Comparison of ENCODE assay signal across 31 cellular contexts in the genomic region with DNA sequence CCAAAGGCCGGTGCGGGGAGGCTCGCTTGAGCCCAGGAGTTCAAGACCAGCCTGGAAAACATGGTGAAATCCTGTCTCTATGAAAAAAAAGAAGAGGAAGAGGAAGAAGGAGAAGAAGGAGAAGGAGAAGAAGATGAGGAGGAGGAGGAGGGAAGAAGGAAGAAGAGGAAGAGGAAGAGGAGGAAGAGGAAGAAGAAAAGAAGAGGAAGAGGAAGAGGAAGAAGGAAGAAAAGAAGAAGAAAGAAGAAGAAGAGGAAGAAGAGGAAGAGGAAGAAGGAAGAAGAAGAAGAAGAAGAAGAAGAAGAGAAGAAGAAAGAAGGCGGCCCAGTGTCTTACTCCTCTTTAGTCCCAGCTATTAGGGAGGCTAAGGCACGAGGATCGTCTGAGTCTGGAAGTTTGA. TPM values are rescaled to one million over a fixed set of nuclear protein-coding genes. Genes with fewer than 3 reads are reported as not detected.
DNase-seq lines count a peak whose midpoint lies in the region; ATAC-seq, FAIRE-seq and TF ChIP-seq lines count a peak whose summit lies in the region.
"Had no signal": no experiment of that assay in that cellular context is flagged by ENCODE, and none has a peak within 500 bp of the region (broad histone marks: within the 10 kb centered on the region; RNA-seq: fewer than 3 reads in every experiment).

No MANE protein-coding gene starts in this region.

- CTCF ChIA-PET in H1 (lab: Charles Lee; ENCODE audit: partially characterized antibody), result interaction anchor here (1.8 kb wide), 1 partner anchor 21 kb away, joined by 3 read pairs; no protein-coding TSS in a partner anchor

- 80% methylated on average over 6 of the region's 6 CpGs; no CpG with 5 or more reads in 1 of the 2 experiments for WGBS in H1 (ENCODE audit: extremely low coverage in 1 of 2, insufficient coverage in 1 of 2, insufficient read length in 1 of 2, insufficient replicate concordance in 2 of 2, low coverage in 1 of 2, low lambda C conversion rate in 2 of 2, missing lambda C conversion rate in 1 of 2), 2 experiments
- no CpG with 5 or more reads among the region's 6 CpGs for WGBS in mesendoderm (ENCODE audit: extremely low coverage, insufficient coverage, low lambda C conversion rate)

- H3K27me3 ChIP-seq in left ventricle myocardium inferior (ENCODE audit: low read depth), result peaks cover 46% of the 10 kb centered on the region
- H3K27me3 ChIP-seq in H1 (replicated peaks in 1 of 4; ENCODE audit: control insufficient read depth in 3 of 4, extremely low read depth in 1 of 4, insufficient read depth in 3 of 4, low read length in 3 of 4), result peaks cover 0 to 32% (median 21%) of the 10 kb centered on the region in 4 experiments; a peak in 6 of 7 replicates
- no peaks in the 10 kb centered on the region for H3K27me3 ChIP-seq in mesendoderm (ENCODE audit: insufficient read depth, low read length, poor library complexity)
- H3K27me3 ChIP-seq: body of pancreas, ovary had no signal

- H3K4me1 ChIP-seq in left ventricle myocardium inferior (peaks cover 13% of the 10 kb centered on the region), H1 (replicated peaks in 1 of 4; ENCODE audit: control insufficient read depth in 3 of 4, insufficient read depth in 4 of 4, low read length in 3 of 4) (peaks cover 0 to 5% (median 0%) of the 10 kb centered on the region in 4 experiments; a peak in 2 of 7 replicates), mesendoderm (ENCODE audit: control insufficient read depth, low read depth, low read length) (peaks cover 4% of the 10 kb centered on the region)

- H3K23me2 ChIP-seq in H1 (ENCODE audit: low read depth, low read length), result peaks cover 3% of the 10 kb centered on the region

- no peak overlapping the region for H3K27ac Mint-ChIP-seq in stimulated activated effector memory CD8-positive, alpha-beta T cell treated with anti-CD3 and anti-CD28 coated beads, Interleukin-12 subunit alpha, Interleukin-12 subunit beta, amount 100 ng/mL, for 72 hours
- H3K27ac Mint-ChIP-seq: activated CD8-positive, alpha-beta memory T cell treated with anti-CD3 and anti-CD28 coated beads, Interleukin-2, amount 10 ng/mL, durations not matched to agents 7 days and 5 days; activated T-cell treated with anti-CD3 and anti-CD28 coated beads, Interleukin-2, amount 50 U/mL, for 72 hours; CD4-positive, alpha-beta T cell; mesothelial cell of epicardium; stimulated activated naive CD8-positive, alpha-beta T cell treated with anti-CD3 and anti-CD28 coated beads, Interleukin-15, Interleukin-2, amounts not matched to agents 100 ng/mL and 50 ng/mL, for 24 hours; T-helper 1 cell treated with Interleukin-12 subunit alpha and Interleukin-12 subunit beta and Interleukin-4 antibody, amounts not matched to agents 30 μg/mL and 1 μg/mL, for 36 hours had no signal

- H3K9ac ChIP-seq in H1 (replicated peaks in 1 of 4; ENCODE audit: extremely low read depth in 1 of 4, low read depth in 3 of 4, low read length in 3 of 4) (no peak overlapping the region), mesendoderm (ENCODE audit: low read length) (no peak overlapping the region)

- H4K8ac ChIP-seq in H1 (ENCODE audit: extremely low read depth, insufficient read depth, low read length), result no peak overlapping the region
- no peak overlapping the region for H4K8ac ChIP-seq in mesendoderm (ENCODE audit: low read depth, low read length)

- H3K14ac ChIP-seq in H1 (ENCODE audit: insufficient read length), result no peak overlapping the region

- POLR2A ChIA-PET in H1 (lab: Charles Lee; ENCODE audit: partially characterized antibody), result no interaction called here

- H3K36me3 ChIP-seq in left ventricle myocardium inferior (no peaks in the 10 kb centered on the region), H1 (ENCODE audit: control insufficient read depth in 2 of 4, insufficient read depth in 4 of 4, low read length in 3 of 4) (no peaks in the 10 kb centered on the region), mesendoderm (ENCODE audit: control insufficient read depth, insufficient read depth, low read length) (no peaks in the 10 kb centered on the region)
- H3K36me3 ChIP-seq: left lung, ovary, tibial nerve had no signal

- peaks cover 5% of the 10 kb centered on the region for H3K9me3 Mint-ChIP-seq in stimulated activated effector memory CD8-positive, alpha-beta T cell treated with anti-CD3 and anti-CD28 coated beads, Interleukin-12 subunit alpha, Interleukin-12 subunit beta, amount 100 ng/mL, for 72 hours
- H3K9me3 Mint-ChIP-seq: CD4-positive, alpha-beta T cell; stimulated activated naive CD8-positive, alpha-beta T cell treated with anti-CD3 and anti-CD28 coated beads, Interleukin-15, Interleukin-2, amounts not matched to agents 100 ng/mL and 50 ng/mL, for 24 hours had no signal

- intact Hi-C loops in left ventricle myocardium inferior (cut with micrococcal nuclease), result no loop called here
- intact Hi-C loops in left ventricle myocardium superior (cut with micrococcal nuclease), result no loop called here

- H3K18ac ChIP-seq in H1 (ENCODE audit: extremely low read depth, low read length), result no peak overlapping the region
- no peak overlapping the region for H3K18ac ChIP-seq in mesendoderm (ENCODE audit: low read length)

- H3K4me3 Mint-ChIP-seq in stimulated activated effector memory CD8-positive, alpha-beta T cell treated with anti-CD3 and anti-CD28 coated beads, Interleukin-12 subunit alpha, Interleukin-12 subunit beta, amount 100 ng/mL, for 72 hours, result peak overlapping the region; percentile 37
- H3K4me3 Mint-ChIP-seq: activated CD8-positive, alpha-beta memory T cell treated with anti-CD3 and anti-CD28 coated beads, Interleukin-2, amount 10 ng/mL, durations not matched to agents 7 days and 5 days; CD4-positive, alpha-beta T cell; stimulated activated naive CD8-positive, alpha-beta T cell treated with anti-CD3 and anti-CD28 coated beads, Interleukin-15, Interleukin-2, amounts not matched to agents 100 ng/mL and 50 ng/mL, for 24 hours had no signal

- H3K79me2 ChIP-seq in H1 (ENCODE audit: control insufficient read depth in 1 of 2, insufficient read depth in 2 of 2, low read length in 2 of 2) (no peaks in the 10 kb centered on the region), mesendoderm (ENCODE audit: control insufficient read depth, insufficient read depth, low read length) (no peaks in the 10 kb centered on the region)

- no peak overlapping the region for H4K5ac ChIP-seq in H1 (ENCODE audit: insufficient read length, low read depth, low read length)
- H4K5ac ChIP-seq in mesendoderm (ENCODE audit: low read length), result no peak overlapping the region

- H3K56ac ChIP-seq in H1 (replicated peaks; ENCODE audit: insufficient read length, low read depth, low read length) (no peak overlapping the region), mesendoderm (ENCODE audit: low read length) (no peak overlapping the region)

- H3K36me3 Mint-ChIP-seq in stimulated activated effector memory CD8-positive, alpha-beta T cell treated with anti-CD3 and anti-CD28 coated beads, Interleukin-12 subunit alpha, Interleukin-12 subunit beta, amount 100 ng/mL, for 72 hours, result peaks cover 6% of the 10 kb centered on the region
- H3K36me3 Mint-ChIP-seq: activated CD8-positive, alpha-beta memory T cell treated with anti-CD3 and anti-CD28 coated beads, Interleukin-2, amount 10 ng/mL, durations not matched to agents 7 days and 5 days had no signal

- no peaks in the 10 kb centered on the region for H3K79me1 ChIP-seq in H1 (ENCODE audit: low read depth, low read length)
- no peaks in the 10 kb centered on the region for H3K79me1 ChIP-seq in mesendoderm (ENCODE audit: low read length)

- FAIRE-seq in H1 (lab: Jason Lieb, UNC), result no peak
- FAIRE-seq: A549, GM18507, HTR-8/SVneo had no signal

- ATAC-seq in left ventricle myocardium superior, result no peak
- no peak for ATAC-seq in stimulated activated effector memory CD8-positive, alpha-beta T cell treated with anti-CD3 and anti-CD28 coated beads, Interleukin-12 subunit alpha, Interleukin-12 subunit beta, amount 100 ng/mL, for 72 hours
- ATAC-seq: A549 had no signal

- no peak overlapping the region for H2BK12ac ChIP-seq in H1 (ENCODE audit: low read depth, low read length)

- TF ChIP-seq RAD21 in H1 (IDR thresholded peaks at IDR 0.05 in 1 of 2, conservative IDR thresholded peaks at IDR 0.05 in 1 of 2; ENCODE audit: low read depth in 2 of 2, low read length in 2 of 2), result no peak

- no peak for TF ChIP-seq EP300 in H1 (IDR thresholded peaks at IDR 0.05; ENCODE audit: borderline replicate concordance in 1 of 2, low read depth in 2 of 2, low read length in 2 of 2)

- TF ChIP-seq CTCF in left ventricle myocardium inferior (IDR thresholded peaks at IDR 0.05; ENCODE audit: borderline replicate concordance) (no peak), H1 (IDR thresholded peaks at IDR 0.05; ENCODE audit: control extremely low read depth in 1 of 3, insufficient read depth in 1 of 3, low read depth in 1 of 3, low read length in 3 of 3) (no peak)

- H2BK15ac ChIP-seq in H1 (ENCODE audit: low read length), result no peak overlapping the region
- H2BK15ac ChIP-seq in mesendoderm (replicated peaks; ENCODE audit: low read depth), result peak overlapping the region; percentile 10

- H2AK5ac ChIP-seq in H1 (ENCODE audit: low read depth, low read length), result no peak overlapping the region
- H2AK5ac ChIP-seq in mesendoderm (ENCODE audit: low read length), result no peak overlapping the region

- no peak overlapping the region for H2BK5ac ChIP-seq in H1 (ENCODE audit: low read depth, low read length)
- H2BK5ac ChIP-seq in mesendoderm (ENCODE audit: low read length), result no peak overlapping the region

- H4K20me1 ChIP-seq in H1 (replicated peaks in 1 of 2; ENCODE audit: control insufficient read depth in 1 of 2, insufficient read depth in 2 of 2, low read length in 2 of 2), result no peaks in the 10 kb centered on the region

- H3K4me2 ChIP-seq in H1 (ENCODE audit: insufficient read depth in 1 of 2, low read depth in 2 of 2, low read length in 2 of 2) (peak overlapping the region; percentile 63 to 71), mesendoderm (ENCODE audit: low read length) (no peak overlapping the region)
- H3K4me2 ChIP-seq: A549 had no signal

- no peak for TF ChIP-seq POLR2A in H1 (IDR thresholded peaks at IDR 0.05; ENCODE audit: control extremely low read depth in 1 of 2, low read depth in 2 of 2, low read length in 2 of 2)

- no peak overlapping the region for H3K4ac ChIP-seq in H1 (replicated peaks; ENCODE audit: insufficient read length, low read depth, low read length)
- no peak overlapping the region for H3K4ac ChIP-seq in mesendoderm (ENCODE audit: low read depth, low read length)

- H3K4me3 ChIP-seq in left ventricle myocardium inferior (peak overlapping the region; percentile 65), H1 (ENCODE audit: extremely low read depth in 1 of 4, insufficient read depth in 2 of 4, low read depth in 3 of 4, low read length in 4 of 4) (peak overlapping the region in 1 of 4 experiments; percentile 61; a peak in 1 of 8 replicates), mesendoderm (ENCODE audit: low read length) (no peak overlapping the region)
- H3K4me3 ChIP-seq: A549 had no signal

- DNase-seq in left ventricle myocardium inferior (no peak), left ventricle myocardium superior (no peak), H1 (ENCODE audit: low read depth in 1 of 2, low spot score in 2 of 2) (no peak), mesendoderm (no peak), NCI-H2196 (lab: John Stamatoyannopoulos, UW; ENCODE audit: unreplicated experiment) (no peak), SIG-M5 treated with dmso at 0.1 percent for 504 hours (lab: John Stamatoyannopoulos, UW; ENCODE audit: unreplicated experiment) (no peak)
- DNase-seq in stimulated activated effector memory CD8-positive, alpha-beta T cell treated with anti-CD3 and anti-CD28 coated beads, Interleukin-12 subunit alpha, Interleukin-12 subunit beta, amount 100 ng/mL, for 72 hours (ENCODE audit: low spot score in 2 of 2), result no peak
- DNase-seq in stimulated activated naive CD4-positive, alpha-beta T cell treated with Interleukin-2 at 50 U/mL for 16 hours (lab: John Stamatoyannopoulos, UW), result no peak
- DNase-seq: activated CD4-positive, CD25-positive, alpha-beta regulatory T cell; activated CD8-positive, alpha-beta memory T cell treated with anti-CD3 and anti-CD28 coated beads, Interleukin-2, amount 10 ng/mL, durations not matched to agents 7 days and 5 days; cerebellar nuclear complex; DMS 273 treated with DMSO at 0.1 percent for 48 hours; islet precursor cell; KG1; NCI-H1694 treated with DMSO at 0.1 percent for 48 hours; NCI-H510A treated with DMSO at 0.1 percent for 48 hours; NK-92 treated with Interleukin-12 subunit alpha and Interleukin-12 subunit beta, amount 100 ng/mL, for 24 hours had no signal

- H3K9me3 ChIP-seq in left ventricle myocardium inferior (replicated peaks), result peaks cover 21% of the 10 kb centered on the region
- no peaks in the 10 kb centered on the region for H3K9me3 ChIP-seq in H1 (ENCODE audit: insufficient read depth in 2 of 2, low read depth in 1 of 2, low read length in 1 of 2)
- H3K9me3 ChIP-seq: body of pancreas had no signal

- no peak overlapping the region for H3K23ac ChIP-seq in H1 (ENCODE audit: insufficient read length)
- no peak overlapping the region for H3K23ac ChIP-seq in mesendoderm (ENCODE audit: low read length)

- H3K4me1 Mint-ChIP-seq in stimulated activated effector memory CD8-positive, alpha-beta T cell treated with anti-CD3 and anti-CD28 coated beads, Interleukin-12 subunit alpha, Interleukin-12 subunit beta, amount 100 ng/mL, for 72 hours, result peaks cover 8% of the 10 kb centered on the region

- no peak overlapping the region for H4K91ac ChIP-seq in H1 (replicated peaks; ENCODE audit: insufficient read length, low read length)

- H2BK120ac ChIP-seq in H1 (replicated peaks; ENCODE audit: low read depth, low read length) (no peak overlapping the region), mesendoderm (ENCODE audit: low read depth, low read length) (no peak overlapping the region)

- H3K27ac ChIP-seq in left ventricle myocardium inferior (replicated peaks) (no peak overlapping the region), H1 (ENCODE audit: low read depth, low read length) (no peak overlapping the region), mesendoderm (ENCODE audit: low read depth, low read length) (no peak overlapping the region)
- H3K27ac ChIP-seq: A549, dorsolateral prefrontal cortex, left lung, ovary, SK-N-MC, tibial nerve had no signal

- no peak overlapping the region for H2AFZ ChIP-seq in H1 (ENCODE audit: low read length)

- H2BK20ac ChIP-seq in H1 (ENCODE audit: low read length), result no peak overlapping the region

RNA-seq across cellular contexts. Expression of a gene that starts 44.8 kb away (rescaled TPM):
- 5.8 TPM for total RNA-seq in left ventricle myocardium inferior
- 6.4 TPM for total RNA-seq in left ventricle myocardium superior
- total RNA-seq in H1 (2021; fragmentation: NEBNext Ultra II Directional; extraction: Animal tissue kit (Norgen Biotek cat#: 25700)), result 2.6 and 3.1 TPM in 2 replicates
- polyA plus RNA-seq in H1 (2011; rRNA removed), result 0.17 and 0.24 TPM in 2 replicates
- 0.74 TPM for polyA plus RNA-seq in H1 (2011; cell fraction: cytosol; rRNA removed)
- polyA plus RNA-seq in H1 (2011; cell fraction: nucleus; rRNA removed), result 0.40 TPM
- 1.9 to 3.1 TPM (median 2.6 TPM) in 4 replicates for polyA plus RNA-seq in H1 (2012, experiment 1 of 2)
- polyA plus RNA-seq in H1 (2012, experiment 2 of 2), result 0.64 TPM
- polyA plus RNA-seq in H1 (2013, experiment 1 of 2), result 5.1 TPM
- 4.8 TPM for polyA plus RNA-seq in H1 (2013, experiment 2 of 2)
- 0.19 and 0.32 TPM in 2 replicates for polyA minus RNA-seq in H1 (2011; rRNA and poly(A)+ RNA removed)
- not detected for polyA minus RNA-seq in H1 (2011; cell fraction: cytosol; rRNA and poly(A)+ RNA removed)
- 1.00 TPM for polyA minus RNA-seq in H1 (2011; cell fraction: nucleus; rRNA and poly(A)+ RNA removed)
- polyA plus RNA-seq in mesendoderm (2013, experiment 1 of 2), result 8.1 TPM
- polyA plus RNA-seq in mesendoderm (2013, experiment 2 of 2), result 7.9 TPM
